Comparison of ENCODE assay signal across 8 cellular contexts in genomic region chr11:118929496-118930151, GRCh38. TPM values are rescaled to one million over a fixed set of nuclear protein-coding genes. Genes with fewer than 3 reads are reported as not detected.
DNase-seq lines count a peak whose midpoint lies in the region; ATAC-seq and TF ChIP-seq lines count a peak whose summit lies in the region.

No MANE protein-coding gene starts in this region.

- 0 to 1% methylated on average over 18 to 21 of the region's 28 CpGs for WGBS in tibial nerve, 2 donors

- H3K4me2 ChIP-seq in neural progenitor cell = peak overlapping the region; percentile 79

- peaks cover 14% of the 10 kb centered on the region for H4K20me1 ChIP-seq in neural progenitor cell (ENCODE audit: low read depth)

- intact Hi-C loops in Calu3 (cut with micrococcal nuclease; ENCODE audit: unreplicated experiment) = loop anchor here (2.0 kb wide), 1 partner anchor 27 kb away; the partner anchor contains the start of gene UPK2

- CTCF ChIA-PET in Calu3 (lab: Charles Lee) = interaction anchor here (0.6 to 2.0 kb wide), 5 partner anchors 17 to 295 kb away, joined by 3 to 9 read pairs (median 3); partner anchors contain the start of gene HMBS

- no peaks in the 10 kb centered on the region for H3K36me3 ChIP-seq in neural progenitor cell
- no peaks in the 10 kb centered on the region for H3K36me3 ChIP-seq in tibial nerve

- H2AFZ ChIP-seq in neural progenitor cell (replicated peaks) = no peak overlapping the region

- no peak for TF ChIP-seq CTCF in Calu3 (IDR thresholded peaks at IDR 0.05; ENCODE audit: unreplicated experiment)
- no peak for TF ChIP-seq CTCF in neural progenitor cell (IDR thresholded peaks at IDR 0.05)
- TF ChIP-seq CTCF in tibial nerve (IDR thresholded peaks at IDR 0.05) = no peak

- H3K9me3 ChIP-seq in neural progenitor cell (ENCODE audit: low read depth) (no peaks in the 10 kb centered on the region), tibial nerve (no peaks in the 10 kb centered on the region)

- H3K9me3 Mint-ChIP-seq in Calu3 (ENCODE audit: low read depth, unreplicated experiment) = no peaks in the 10 kb centered on the region
- no peaks in the 10 kb centered on the region for H3K9me3 Mint-ChIP-seq in neural progenitor cell

- H3K27ac ChIP-seq in neural progenitor cell (no peak overlapping the region), tibial nerve (peak overlapping the region; percentile 89 to 97 (median 92))

- peaks cover 55% of the 10 kb centered on the region for H3K36me3 Mint-ChIP-seq in Calu3 (ENCODE audit: insufficient read depth, unreplicated experiment)
- H3K36me3 Mint-ChIP-seq in neural progenitor cell = no peaks in the 10 kb centered on the region

- no peak for ATAC-seq in HG03097 (IDR thresholded peaks at IDR 0.05; ENCODE audit: low FRiP score, unreplicated experiment)

- H3K4me1 ChIP-seq in neural progenitor cell (peaks cover 18% of the 10 kb centered on the region), tibial nerve (peaks cover 0 to 42% (median 18%) of the 10 kb centered on the region in 4 donors)

- BruUV-seq in Calu3 (replicated peaks; lab: Mats Ljungman, UMichigan) = no TSS peak

- H3K4me3 ChIP-seq in neural progenitor cell (peak overlapping the region; percentile 73), tibial nerve (peak overlapping the region; percentile 51 to 79 (median 66))

- no peak for TF ChIP-seq POLR2A in tibial nerve (IDR thresholded peaks at IDR 0.05)

- H3K27me3 ChIP-seq in neural progenitor cell (peaks cover 9% of the 10 kb centered on the region), tibial nerve (no peaks in the 10 kb centered on the region)

- no peaks in the 10 kb centered on the region for H3K27me3 Mint-ChIP-seq in Calu3 (ENCODE audit: unreplicated experiment)
- peaks cover 20% of the 10 kb centered on the region for H3K27me3 Mint-ChIP-seq in neural progenitor cell (ENCODE audit: insufficient read depth, low read depth)

- H3K4me1 Mint-ChIP-seq in Calu3 (ENCODE audit: low read depth, unreplicated experiment) (peaks cover 45% of the 10 kb centered on the region), neural progenitor cell (peaks cover 34% of the 10 kb centered on the region)

- peaks cover 27% of the 10 kb centered on the region for H3F3A ChIP-seq in neural progenitor cell (ENCODE audit: low read depth)

- DNase-seq in Calu3 (peak; percentile 81), Kasumi-1 (lab: John Stamatoyannopoulos, UW) (peak; percentile 74 to 79), SIG-M5 (lab: John Stamatoyannopoulos, UW) (peak; percentile 58), germinal center (ENCODE audit: low spot score) (peak; percentile 69), neural progenitor cell (ENCODE audit: low spot score) (peak; percentile 94), tibial nerve (ENCODE audit: low spot score in 2 of 2) (peak; percentile 63 to 90)
- peak; percentile 82 for DNase-seq in activated naive CD4-positive, alpha-beta T cell treated with Interleukin-2 at 50 U/mL for 16 hours

- peak overlapping the region; percentile 83 for H3K4me3 Mint-ChIP-seq in Calu3 (ENCODE audit: low read depth, unreplicated experiment)
- H3K4me3 Mint-ChIP-seq in neural progenitor cell = peak overlapping the region; percentile 97

- peaks cover 9% of the 10 kb centered on the region for H3K79me2 ChIP-seq in neural progenitor cell (ENCODE audit: low read depth)

- peak overlapping the region; percentile 58 for H3K27ac Mint-ChIP-seq in Calu3 (ENCODE audit: unreplicated experiment)
- no peak overlapping the region for H3K27ac Mint-ChIP-seq in neural progenitor cell

- TF ChIP-seq EP300 in tibial nerve (IDR thresholded peaks at IDR 0.05) = no peak

- no peak overlapping the region for H3K9ac ChIP-seq in neural progenitor cell

RNA-seq across cellular contexts. Expression of gene BCL9L, which starts 3.9 kb away (rescaled TPM):
- 57.9 and 68.4 TPM in 2 replicates for total RNA-seq in Calu3 (2022)
- 3.0 and 7.2 TPM in 2 replicates for total RNA-seq in neural progenitor cell (ENCODE audit: low replicate concordance)
- total RNA-seq in tibial nerve = 10 to 100 TPM; 15.7 to 36.0 (median 28.5) TPM

RNA-seq across cellular contexts. Expression of gene UPK2, which starts 26.5 kb away (rescaled TPM):
- total RNA-seq in Calu3 (2022) (3.5 and 5.2 TPM in 2 replicates), neural progenitor cell (ENCODE audit: low replicate concordance) (0.43 TPM in 1 of 2 replicates, not detected in the other), tibial nerve (not detected)

RNA-seq across cellular contexts. Expression of gene FOXR1, which starts 41.9 kb away (rescaled TPM):
- total RNA-seq in Calu3 (2022) = not detected in 2 replicates
- not detected in 2 replicates for total RNA-seq in neural progenitor cell (ENCODE audit: low replicate concordance)
- total RNA-seq in tibial nerve = not detected

RNA-seq across cellular contexts. Expression of gene CXCR5, which starts 45.9 kb away (rescaled TPM):
- total RNA-seq in Calu3 (2022) = not detected in 2 replicates
- not detected in 2 replicates for total RNA-seq in neural progenitor cell (ENCODE audit: low replicate concordance)
- total RNA-seq in tibial nerve = not detected
